ENCODE assay signal across 19 cellular contexts in the genomic region with DNA sequence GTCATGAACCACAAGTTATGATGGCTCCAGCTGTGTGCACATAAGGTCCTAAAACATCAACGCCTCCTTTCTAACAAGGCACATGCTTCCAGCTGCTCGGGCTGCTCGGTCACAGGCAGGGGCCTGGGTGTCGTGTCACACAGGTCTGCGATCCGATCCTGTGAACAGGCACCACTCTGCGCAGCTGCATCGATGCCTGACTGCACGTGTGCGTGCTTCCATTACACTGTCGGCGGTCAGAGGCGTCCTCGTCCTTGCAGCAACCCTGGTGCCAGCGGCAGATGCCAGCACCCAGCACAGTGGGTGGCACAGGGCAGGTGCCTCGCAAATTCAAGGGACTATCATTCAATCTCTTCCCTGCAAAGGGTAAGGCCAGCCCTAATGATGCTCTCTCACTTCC. TPM values are rescaled to one million over a fixed set of nuclear protein-coding genes. Genes with fewer than 3 reads are reported as not detected.
A peak's percentile ranks its signal among the peaks of the same experiment; 100 is the strongest.
DNase-seq lines count a peak whose midpoint lies in the region; ATAC-seq, FAIRE-seq and TF ChIP-seq lines count a peak whose summit lies in the region.
"Had no signal": no experiment of that assay in that cellular context is flagged by ENCODE, and none has a peak within 500 bp of the region (broad histone marks: within the 10 kb centered on the region; RNA-seq: fewer than 3 reads in every experiment).

No MANE protein-coding gene starts in this region.

- no peak for DNase-seq in stimulated activated naive CD8-positive, alpha-beta T cell treated with anti-CD3 and anti-CD28 coated beads, Interleukin-15, Interleukin-2, amounts not matched to agents 100 U/mL and 50 U/mL, for 24 hours
- no peak for DNase-seq in stimulated activated naive CD8-positive, alpha-beta T cell treated with anti-CD3 and anti-CD28 coated beads, Interleukin-15, amount 100 ng/mL, for 72 hours
- DNase-seq in bronchial epithelial cell (ENCODE audit: low read depth) (no peak), SK-N-DZ (ENCODE audit: low spot score) (no peak), HAP-1 (ENCODE audit: low spot score in 2 of 2) (no peak), ovary (no peak)
- DNase-seq: Calu3; GOT3; Kasumi-1; NCI-H1436; NCI-H2029 treated with DMSO at 0.1 percent for 48 hours; NCI-H526; NK-92 treated with Interleukin-12 subunit alpha and Interleukin-12 subunit beta, amount 100 ng/mL, for 24 hours; OCI-M1 had no signal

- H3K36me3 ChIP-seq in bronchial epithelial cell (ENCODE audit: control insufficient read depth, insufficient read depth, low read length): no peaks in the 10 kb centered on the region
- H3K36me3 ChIP-seq in HAP-1 (replicated peaks): no peaks in the 10 kb centered on the region
- H3K36me3 ChIP-seq in ovary: no peaks in the 10 kb centered on the region

- FAIRE-seq in bronchial epithelial cell (lab: Jason Lieb, UNC): peak; percentile 64
- FAIRE-seq: A549, GM12878 had no signal

- no peak overlapping the region for H3K27ac Mint-ChIP-seq in stimulated activated naive CD8-positive, alpha-beta T cell treated with anti-CD3 and anti-CD28 coated beads, Interleukin-15, amount 100 ng/mL, for 72 hours
- H3K27ac Mint-ChIP-seq in nephron: peak overlapping the region; percentile 60 to 77 (median 62)

- no peaks in the 10 kb centered on the region for H3K9me3 Mint-ChIP-seq in stimulated activated naive CD8-positive, alpha-beta T cell treated with anti-CD3 and anti-CD28 coated beads, Interleukin-15, amount 100 ng/mL, for 72 hours
- no peaks in the 10 kb centered on the region for H3K9me3 Mint-ChIP-seq in nephron

- WGBS in ovary, 3 donors: 94 to 97% (median 96%) methylated on average over 16 of the region's 16 CpGs

- TF ChIP-seq CTCF in bronchial epithelial cell (IDR thresholded peaks at IDR 0.05; ENCODE audit: insufficient read depth, low read length, severe bottlenecking): no peak
- TF ChIP-seq CTCF in nephron (IDR thresholded peaks at IDR 0.05; ENCODE audit: unreplicated experiment in 3 of 3): no peak
- TF ChIP-seq CTCF in ovary (IDR thresholded peaks at IDR 0.05): no peak

- peaks cover 54% of the 10 kb centered on the region for H3K27me3 Mint-ChIP-seq in stimulated activated naive CD8-positive, alpha-beta T cell treated with anti-CD3 and anti-CD28 coated beads, Interleukin-15, amount 100 ng/mL, for 72 hours
- H3K27me3 Mint-ChIP-seq in nephron (ENCODE audit: low read depth): peaks cover 27% of the 10 kb centered on the region

- no peak overlapping the region for H3K27ac ChIP-seq in ovary
- H3K27ac ChIP-seq: A549 had no signal

- no peak overlapping the region for H3K4me3 Mint-ChIP-seq in stimulated activated naive CD8-positive, alpha-beta T cell treated with anti-CD3 and anti-CD28 coated beads, Interleukin-15, amount 100 ng/mL, for 72 hours
- peak overlapping the region; percentile 68 to 72 (median 68) for H3K4me3 Mint-ChIP-seq in nephron

- intact Hi-C loops in ovary (cut with DNase I): no loop called here

- peaks cover 26% of the 10 kb centered on the region for H3K4me1 Mint-ChIP-seq in stimulated activated naive CD8-positive, alpha-beta T cell treated with anti-CD3 and anti-CD28 coated beads, Interleukin-15, amount 100 ng/mL, for 72 hours
- H3K4me1 Mint-ChIP-seq in nephron: peaks cover 57% of the 10 kb centered on the region

- H3K4me1 ChIP-seq in HAP-1 (peaks cover 2% of the 10 kb centered on the region; the same call in 1 of the 2 replicates), ovary (ENCODE audit: insufficient read depth) (peaks cover 6% of the 10 kb centered on the region)
- H3K4me1 ChIP-seq: A549 had no signal

- TF ChIP-seq EP300 in ovary (IDR thresholded peaks at IDR 0.05): no peak

- in situ Hi-C loops in HAP-1 (cut with MboI; ENCODE audit: low sequenced_read_pairs): no loop called here

- no peak overlapping the region for H3K4me3 ChIP-seq in bronchial epithelial cell (ENCODE audit: low read depth, low read length)
- H3K4me3 ChIP-seq in HAP-1: no peak overlapping the region
- H3K4me3 ChIP-seq in ovary: no peak overlapping the region
- H3K4me3 ChIP-seq: A549 had no signal

- H3K36me3 Mint-ChIP-seq in nephron (ENCODE audit: low read depth): no peaks in the 10 kb centered on the region

- H3K9me3 ChIP-seq in HAP-1 (no peaks in the 10 kb centered on the region), ovary (no peaks in the 10 kb centered on the region)
- H3K9me3 ChIP-seq: A549 had no signal

- no peak for TF ChIP-seq POLR2A in ovary (IDR thresholded peaks at IDR 0.05)

- ATAC-seq in stimulated activated naive CD8-positive, alpha-beta T cell treated with anti-CD3 and anti-CD28 coated beads, Interleukin-15, Interleukin-2, amounts not matched to agents 100 U/mL and 50 U/mL, for 24 hours: peak; percentile 12
- no peak for ATAC-seq in stimulated activated naive CD8-positive, alpha-beta T cell treated with anti-CD3 and anti-CD28 coated beads, Interleukin-15, amount 100 ng/mL, for 72 hours
- no peak for ATAC-seq in activated CD4-positive, CD25-positive, alpha-beta regulatory T cell treated with anti-CD3 and anti-CD28 coated beads, Interleukin-2, amount 50 U/mL, for 24 hours
- ATAC-seq: A549, GM12878 had no signal

- H3K27me3 ChIP-seq in bronchial epithelial cell (ENCODE audit: control insufficient read depth, insufficient read depth, low read length) (peaks cover 2% of the 10 kb centered on the region), HAP-1 (ENCODE audit: low read depth) (no peaks in the 10 kb centered on the region), ovary (no peaks in the 10 kb centered on the region)

RNA-seq across cellular contexts. Expression of gene ZFYVE28, which starts 23.9 kb away (rescaled TPM):
- 1.3 and 1.8 TPM in 2 replicates for total RNA-seq in bronchial epithelial cell
- 0.77 TPM in 1 of 2 replicates, not detected in the other for polyA plus RNA-seq in SK-N-DZ (2014; cell fraction: cytosol; rRNA removed)
- polyA plus RNA-seq in SK-N-DZ (2014; cell fraction: nucleus; rRNA removed): 0.91 TPM in 1 of 2 replicates, not detected in the other
- total RNA-seq in ovary: 10 to 100 TPM in 3 of 7 donors, 1 to 10 TPM in 4; 5.7 to 12.1 (median 10.0) TPM
- polyA plus RNA-seq in ovary: 1 to 10 TPM; 1.3 to 6.8 TPM

RNA-seq across cellular contexts. Expression of gene CFAP99, which starts 24.2 kb away (rescaled TPM):
- not detected in 2 replicates for total RNA-seq in bronchial epithelial cell
- polyA plus RNA-seq in SK-N-DZ (2014; cell fraction: cytosol; rRNA removed): not detected in 2 replicates
- not detected in 2 replicates for polyA plus RNA-seq in SK-N-DZ (2014; cell fraction: nucleus; rRNA removed)
- 10 to 100 TPM in 1 of 7 donors, 1 to 10 TPM in 3, not detected in 3; 1.1 to 12.9 (median 1.4) TPM for total RNA-seq in ovary
- under 1 TPM in 1 of 2 donors, not detected in 1; 0.10 TPM for polyA plus RNA-seq in ovary
- total RNA-seq: Calu3, GM12878, SK-MEL-5 had no signal
- polyA plus RNA-seq: GM12878 had no signal

Comparison
In these comparisons a context has a peak if more than half of its experiments do, and no peak if none do; other contexts are left out.
1. H3K27ac Mint-ChIP-seq: peak in nephron (3 of 3); none in stimulated activated naive CD8-positive, alpha-beta T cell treated with anti-CD3 and anti-CD28 coated beads, Interleukin-15, amount 100 ng/mL, for 72 hours (0 of 2).
2. H3K4me3 Mint-ChIP-seq: peak in nephron (3 of 3); none in stimulated activated naive CD8-positive, alpha-beta T cell treated with anti-CD3 and anti-CD28 coated beads, Interleukin-15, amount 100 ng/mL, for 72 hours (0 of 2).